ENCODE assay signal across 9 cellular contexts in the genomic region with DNA sequence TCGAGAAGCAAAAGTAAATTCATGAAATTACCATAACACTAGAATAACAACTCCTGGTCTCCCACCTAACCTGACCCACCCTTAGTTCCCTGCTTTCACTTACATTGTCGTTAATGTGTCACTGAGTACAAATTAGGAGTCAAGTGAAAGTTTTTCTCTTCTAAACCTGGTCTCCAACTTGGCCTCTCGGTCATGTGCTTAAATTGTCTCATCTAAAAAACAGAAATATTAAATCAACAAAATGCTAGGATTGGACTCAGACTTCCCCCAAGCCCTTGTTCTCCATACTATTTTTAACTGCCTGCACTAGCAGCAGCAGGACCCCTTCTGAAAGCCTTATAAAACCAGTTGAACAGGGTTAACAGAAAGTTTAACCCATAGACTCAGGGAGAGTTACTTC. TPM values are rescaled to one million over a fixed set of nuclear protein-coding genes. Genes with fewer than 3 reads are reported as not detected.
DNase-seq lines count a peak whose midpoint lies in the region; ATAC-seq and TF ChIP-seq lines count a peak whose summit lies in the region.
"Had no signal": no experiment of that assay in that cellular context is flagged by ENCODE, and none has a peak within 500 bp of the region (broad histone marks: within the 10 kb centered on the region; RNA-seq: fewer than 3 reads in every experiment).

No MANE protein-coding gene starts in this region.

- peaks cover 0 to 14% of the 10 kb centered on the region in 2 donors for H3K36me3 ChIP-seq in gastrocnemius medialis

- no peak for TF ChIP-seq POLR2A in gastrocnemius medialis (IDR thresholded peaks at IDR 0.05)

- ATAC-seq in gastrocnemius medialis (no peak), GM19397 (IDR thresholded peaks at IDR 0.05; ENCODE audit: unreplicated experiment) (no peak)

- H3K4me3 ChIP-seq in GM08714 (ENCODE audit: low read length) (peak overlapping the region; percentile 19; the same call in 1 of the 2 replicates), epithelial cell of proximal tubule (ENCODE audit: low read depth, low read length) (peak overlapping the region; percentile 40), gastrocnemius medialis (peak overlapping the region in 2 of 4 donors; percentile 92 to 98)

- peak overlapping the region in 3 of 4 donors; percentile 8 to 99 (median 85) for H3K27ac ChIP-seq in gastrocnemius medialis
- H3K27ac ChIP-seq: parathyroid adenoma had no signal

- peaks cover 10 to 16% of the 10 kb centered on the region in 2 donors for H3K4me1 ChIP-seq in gastrocnemius medialis

- intact Hi-C loops in gastrocnemius medialis (cut with DNase I; ENCODE audit: low total_unique reads), result loop anchor here (5.0 to 10.0 kb wide), 5 partner anchors 75 to 765 kb away; no protein-coding TSS in a partner anchor

- H3K9me3 ChIP-seq in gastrocnemius medialis, result no peaks in the 10 kb centered on the region

- TF ChIP-seq CTCF in epithelial cell of proximal tubule (conservative IDR thresholded peaks at IDR 0.05; ENCODE audit: low read depth, low read length) (no peak), gastrocnemius medialis (IDR thresholded peaks at IDR 0.05 in 4 of 5, conservative IDR thresholded peaks at IDR 0.05 in 1 of 5) (no peak)

- in situ Hi-C loops in gastrocnemius medialis (cut with MboI; ENCODE audit: low sequenced_read_pairs in 4 of 4), result loop anchor here (5.0 to 25.0 kb wide), 4 partner anchors 335 to 425 kb away; no protein-coding TSS in a partner anchor

- DNase-seq in NAMALWA (ENCODE audit: low spot score) (peak; percentile 46), epithelial cell of proximal tubule (ENCODE audit: low read depth) (no peak), gastrocnemius medialis (no peak), NCI-H1694 (lab: John Stamatoyannopoulos, UW) (no peak), NCI-H2029 treated with DMSO at 0.1 percent for 48 hours (lab: John Stamatoyannopoulos, UW) (no peak)
- DNase-seq: activated CD4-positive, CD25-positive, alpha-beta regulatory T cell had no signal

- H3K27me3 ChIP-seq in gastrocnemius medialis, result no peaks in the 10 kb centered on the region

RNA-seq across cellular contexts. Expression of gene BTG1, which starts 1.8 kb away (rescaled TPM):
- total RNA-seq in epithelial cell of proximal tubule, result 15.8 and 22.8 TPM in 2 replicates
- total RNA-seq in gastrocnemius medialis, result 10 to 100 TPM; 12.5 to 33.1 (median 16.5) TPM
